15 cellular contexts compared by ENCODE assay signal in genomic region chr6:53429401-53429800, GRCh38.
DNase-seq lines count a peak whose midpoint lies in the region; ATAC-seq, FAIRE-seq and TF ChIP-seq lines count a peak whose summit lies in the region.
"Had no signal": no experiment of that assay in that cellular context is flagged by ENCODE, and none has a peak within 500 bp of the region (broad histone marks: within the 10 kb centered on the region; RNA-seq: fewer than 3 reads in every experiment).

No MANE protein-coding gene starts in this region.

- H3K4me1 ChIP-seq in neural progenitor cell, result no peaks in the 10 kb centered on the region

- no peak for DNase-seq in activated CD8-positive, alpha-beta T cell treated with anti-CD3 and anti-CD28 coated beads for 36 hours
- no peak for DNase-seq in activated CD8-positive, alpha-beta T cell treated with anti-CD3 and anti-CD28 coated beads, Interleukin-2, amount 10 ng/mL, durations not matched to agents 7 days and 5 days
- DNase-seq in GM19239 (ENCODE audit: insufficient read length, low spot score) (no peak), neural progenitor cell (ENCODE audit: low spot score) (no peak), amniotic stem cell (lab: John Stamatoyannopoulos, UW) (no peak)
- no peak for DNase-seq in effector memory CD8-positive, alpha-beta T cell
- DNase-seq in NK-92 treated with Interleukin-12 subunit alpha and Interleukin-12 subunit beta, amount 100 ng/mL, for 24 hours (lab: John Stamatoyannopoulos, UW), result no peak
- DNase-seq: 8988T; C1 segment of cervical spinal cord; CD4-positive, alpha-beta T cell; DMS79 had no signal

- no peaks in the 10 kb centered on the region for H3K36me3 Mint-ChIP-seq in activated CD8-positive, alpha-beta T cell treated with anti-CD3 and anti-CD28 coated beads for 36 hours (ENCODE audit: low read depth)
- H3K36me3 Mint-ChIP-seq in activated CD8-positive, alpha-beta T cell treated with anti-CD3 and anti-CD28 coated beads, Interleukin-2, amount 10 ng/mL, durations not matched to agents 7 days and 5 days (ENCODE audit: low read depth), result no peaks in the 10 kb centered on the region
- no peaks in the 10 kb centered on the region for H3K36me3 Mint-ChIP-seq in effector memory CD8-positive, alpha-beta T cell (ENCODE audit: insufficient read depth)
- H3K36me3 Mint-ChIP-seq in neural progenitor cell, result no peaks in the 10 kb centered on the region

- H3K79me2 ChIP-seq in neural progenitor cell (ENCODE audit: low read depth), result no peaks in the 10 kb centered on the region

- no peaks in the 10 kb centered on the region for H3K36me3 ChIP-seq in neural progenitor cell
- H3K36me3 ChIP-seq: HAP-1 had no signal

- no peak overlapping the region for H2AFZ ChIP-seq in neural progenitor cell (replicated peaks)

- H3K27ac ChIP-seq in neural progenitor cell, result no peak overlapping the region

- no peaks in the 10 kb centered on the region for H3K9me3 Mint-ChIP-seq in activated CD8-positive, alpha-beta T cell treated with anti-CD3 and anti-CD28 coated beads for 36 hours
- H3K9me3 Mint-ChIP-seq in activated CD8-positive, alpha-beta T cell treated with anti-CD3 and anti-CD28 coated beads, Interleukin-2, amount 10 ng/mL, durations not matched to agents 7 days and 5 days (ENCODE audit: insufficient read depth), result no peaks in the 10 kb centered on the region
- H3K9me3 Mint-ChIP-seq in effector memory CD8-positive, alpha-beta T cell, result no peaks in the 10 kb centered on the region
- H3K9me3 Mint-ChIP-seq in neural progenitor cell, result no peaks in the 10 kb centered on the region
- H3K9me3 Mint-ChIP-seq: CD4-positive, alpha-beta T cell had no signal

- no peak for TF ChIP-seq CTCF in activated CD8-positive, alpha-beta T cell treated with anti-CD3 and anti-CD28 coated beads for 36 hours (IDR thresholded peaks at IDR 0.05)
- no peak for TF ChIP-seq CTCF in neural progenitor cell (IDR thresholded peaks at IDR 0.05)

- no peak overlapping the region for H3K4me3 ChIP-seq in neural progenitor cell
- H3K4me3 ChIP-seq: HAP-1 had no signal

- H3K9me3 ChIP-seq in neural progenitor cell (ENCODE audit: low read depth), result no peaks in the 10 kb centered on the region
- H3K9me3 ChIP-seq: HAP-1 had no signal

- no peaks in the 10 kb centered on the region for H3K27me3 ChIP-seq in neural progenitor cell

- H3K4me3 Mint-ChIP-seq in activated CD8-positive, alpha-beta T cell treated with anti-CD3 and anti-CD28 coated beads for 36 hours, result no peak overlapping the region
- H3K4me3 Mint-ChIP-seq in activated CD8-positive, alpha-beta T cell treated with anti-CD3 and anti-CD28 coated beads, Interleukin-2, amount 10 ng/mL, durations not matched to agents 7 days and 5 days, result no peak overlapping the region
- H3K4me3 Mint-ChIP-seq in effector memory CD8-positive, alpha-beta T cell, result peak overlapping the region in 1 of 2 donors; percentile 9
- peak overlapping the region; percentile 25 for H3K4me3 Mint-ChIP-seq in neural progenitor cell
- H3K4me3 Mint-ChIP-seq: CD4-positive, alpha-beta T cell had no signal

- no peaks in the 10 kb centered on the region for H3F3A ChIP-seq in neural progenitor cell (ENCODE audit: low read depth)

- peak; percentile 8 for FAIRE-seq in GM19239 (lab: Jason Lieb, UNC)
- FAIRE-seq: GM12892, H1 had no signal

- intact Hi-C loops in activated CD8-positive, alpha-beta T cell treated with anti-CD3 and anti-CD28 coated beads for 36 hours (cut with micrococcal nuclease), result loop anchor here (10.0 kb wide), 1 partner anchor 115 kb away; no protein-coding TSS in a partner anchor

- H3K27me3 Mint-ChIP-seq in activated CD8-positive, alpha-beta T cell treated with anti-CD3 and anti-CD28 coated beads for 36 hours, result peaks cover 6% of the 10 kb centered on the region
- peaks cover 3% of the 10 kb centered on the region for H3K27me3 Mint-ChIP-seq in activated CD8-positive, alpha-beta T cell treated with anti-CD3 and anti-CD28 coated beads, Interleukin-2, amount 10 ng/mL, durations not matched to agents 7 days and 5 days (ENCODE audit: low read depth)
- no peaks in the 10 kb centered on the region for H3K27me3 Mint-ChIP-seq in effector memory CD8-positive, alpha-beta T cell
- H3K27me3 Mint-ChIP-seq in neural progenitor cell (ENCODE audit: insufficient read depth, low read depth), result peaks cover 2% of the 10 kb centered on the region
- H3K27me3 Mint-ChIP-seq: CD4-positive, alpha-beta T cell had no signal

- peak; percentile 28 for ATAC-seq in activated CD8-positive, alpha-beta T cell treated with anti-CD3 and anti-CD28 coated beads for 36 hours
- ATAC-seq in activated CD8-positive, alpha-beta T cell treated with anti-CD3 and anti-CD28 coated beads, Interleukin-2, amount 10 ng/mL, durations not matched to agents 7 days and 5 days, result no peak
- ATAC-seq in effector memory CD8-positive, alpha-beta T cell (replicated peaks), result peak; percentile 60
- no peak for ATAC-seq in HG03469 (IDR thresholded peaks at IDR 0.05; ENCODE audit: unreplicated experiment)

- H3K4me2 ChIP-seq in neural progenitor cell, result no peak overlapping the region

- POLR2A ChIA-PET in activated CD8-positive, alpha-beta T cell treated with anti-CD3 and anti-CD28 coated beads for 36 hours (lab: Charles Lee), result interaction anchor here (0.6 kb wide), 1 partner anchor 188 kb away, joined by 4 read pairs; no protein-coding TSS in a partner anchor
- POLR2A ChIA-PET in activated CD8-positive, alpha-beta T cell treated with anti-CD3 and anti-CD28 coated beads, Interleukin-2, amount 10 ng/mL, durations not matched to agents 7 days and 5 days (lab: Charles Lee), result no interaction called here

- no peak overlapping the region for H3K9ac ChIP-seq in neural progenitor cell

- no peak overlapping the region for H3K27ac Mint-ChIP-seq in activated CD8-positive, alpha-beta T cell treated with anti-CD3 and anti-CD28 coated beads for 36 hours
- no peak overlapping the region for H3K27ac Mint-ChIP-seq in activated CD8-positive, alpha-beta T cell treated with anti-CD3 and anti-CD28 coated beads, Interleukin-2, amount 10 ng/mL, durations not matched to agents 7 days and 5 days
- H3K27ac Mint-ChIP-seq in effector memory CD8-positive, alpha-beta T cell, result peak overlapping the region in 1 of 2 donors; percentile 14
- H3K27ac Mint-ChIP-seq in neural progenitor cell, result no peak overlapping the region
- H3K27ac Mint-ChIP-seq: CD4-positive, alpha-beta T cell had no signal

- CTCF ChIA-PET in activated CD8-positive, alpha-beta T cell treated with anti-CD3 and anti-CD28 coated beads for 36 hours (lab: Charles Lee), result interaction anchor here (1.1 to 3.7 kb wide), 7 partner anchors 18 to 299 kb away, joined by 3 to 21 read pairs (median 6); no protein-coding TSS in a partner anchor
- CTCF ChIA-PET in activated CD8-positive, alpha-beta T cell treated with anti-CD3 and anti-CD28 coated beads, Interleukin-2, amount 10 ng/mL, durations not matched to agents 7 days and 5 days (lab: Charles Lee), result interaction anchor here (0.9 to 2.2 kb wide), 4 partner anchors 10 to 257 kb away, joined by 4 to 7 read pairs (median 6); no protein-coding TSS in a partner anchor

- no peaks in the 10 kb centered on the region for H4K20me1 ChIP-seq in neural progenitor cell (ENCODE audit: low read depth)

- H3K4me1 Mint-ChIP-seq in activated CD8-positive, alpha-beta T cell treated with anti-CD3 and anti-CD28 coated beads for 36 hours (ENCODE audit: low read depth), result peaks cover 40% of the 10 kb centered on the region
- H3K4me1 Mint-ChIP-seq in activated CD8-positive, alpha-beta T cell treated with anti-CD3 and anti-CD28 coated beads, Interleukin-2, amount 10 ng/mL, durations not matched to agents 7 days and 5 days (ENCODE audit: low read depth), result peaks cover 10% of the 10 kb centered on the region
- peaks cover 11 to 21% of the 10 kb centered on the region in 2 donors for H3K4me1 Mint-ChIP-seq in effector memory CD8-positive, alpha-beta T cell (ENCODE audit: low read depth in 2 of 2)
- peaks cover 14% of the 10 kb centered on the region for H3K4me1 Mint-ChIP-seq in neural progenitor cell

Comparison
In these comparisons a context has a peak if more than half of its experiments do, and no peak if none do; other contexts are left out.
1. ATAC-seq: peak in activated CD8-positive, alpha-beta T cell treated with anti-CD3 and anti-CD28 coated beads for 36 hours (single experiment) and effector memory CD8-positive, alpha-beta T cell (single experiment); none in activated CD8-positive, alpha-beta T cell treated with anti-CD3 and anti-CD28 coated beads, Interleukin-2, amount 10 ng/mL, durations not matched to agents 7 days and 5 days (single experiment) and HG03469 (single experiment).